In genomic region chr15:52924641-52925040, GRCh38 we compare ENCODE assay signal across 1 cellular context.
TF ChIP-seq lines count a peak whose summit lies in the region.

No MANE protein-coding gene starts in this region.

TF ChIP-seq in WTC11, 78 proteins besides CTCF, POLR2A, EP300 and RAD21 (continued from another document):
- no peak for TF ChIP-seq E2F5 (CRISPR knock-in tag; IDR thresholded peaks at IDR 0.05)
